In the genomic region with DNA sequence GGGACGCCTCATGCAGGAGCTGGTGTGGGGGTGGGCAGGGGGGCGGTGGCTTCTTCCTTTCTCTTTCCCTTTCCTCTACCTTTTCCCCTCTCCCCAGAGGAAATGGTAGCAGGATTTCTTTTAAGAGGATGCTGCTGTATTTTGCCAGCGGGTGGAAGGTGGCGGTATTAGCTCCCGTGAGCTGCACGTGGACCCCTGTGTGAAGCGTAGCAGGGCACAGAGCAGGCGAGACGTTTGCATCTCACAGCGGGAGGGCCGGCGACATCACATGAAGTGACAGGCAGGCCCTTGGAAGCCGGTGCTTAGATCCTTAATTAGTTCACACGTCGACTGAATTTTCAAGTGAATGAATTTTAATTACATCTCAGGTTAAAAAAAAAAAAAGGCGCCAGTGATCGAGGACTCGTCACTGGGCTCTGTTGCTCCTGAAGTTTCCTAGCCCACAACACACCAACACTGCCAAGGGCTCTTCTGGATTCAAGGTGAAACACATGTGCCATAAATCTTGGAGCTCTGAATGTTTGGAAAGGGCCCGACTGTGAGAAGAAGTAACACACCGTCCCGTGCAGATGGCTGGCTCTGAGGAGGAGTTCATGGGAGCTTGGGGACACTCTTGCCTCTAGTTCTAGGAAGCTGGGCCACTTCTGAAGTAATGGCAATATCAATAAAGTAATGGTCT, we compare ENCODE assay signal across 16 cellular contexts. TPM values are rescaled to one million over a fixed set of nuclear protein-coding genes. Genes with fewer than 3 reads are reported as not detected.
A peak's percentile ranks its signal among the peaks of the same experiment; 100 is the strongest.
DNase-seq lines count a peak whose midpoint lies in the region; ATAC-seq and TF ChIP-seq lines count a peak whose summit lies in the region.
"Had no signal": no experiment of that assay in that cellular context is flagged by ENCODE, and none has a peak within 500 bp of the region (broad histone marks: within the 10 kb centered on the region; RNA-seq: fewer than 3 reads in every experiment).

No MANE protein-coding gene starts in this region.

- H3K27ac ChIP-seq in SK-N-SH (ENCODE audit: low read depth in 2 of 2, low read length in 1 of 2) (peak overlapping the region in 1 of 2 experiments; percentile 76; a peak in 2 of 4 replicates), foreskin keratinocyte (peak overlapping the region; percentile 15)
- H3K27ac ChIP-seq: body of pancreas, esophagus muscularis mucosa, right lobe of liver, SJSA1, vagina had no signal

- no peaks in the 10 kb centered on the region for H3K9me3 ChIP-seq in SK-N-SH
- H3K9me3 ChIP-seq: body of pancreas, esophagus muscularis mucosa, right lobe of liver, SJSA1, vagina had no signal

- H3K27me3 ChIP-seq in H7 (ENCODE audit: control insufficient read depth, insufficient read depth, low read length) (no peaks in the 10 kb centered on the region), SK-N-SH (ENCODE audit: insufficient read depth) (no peaks in the 10 kb centered on the region), foreskin keratinocyte (no peaks in the 10 kb centered on the region)
- H3K27me3 ChIP-seq: body of pancreas, esophagus muscularis mucosa, right lobe of liver, SJSA1, vagina had no signal

- TF ChIP-seq CTCF in SK-N-SH (IDR thresholded peaks at IDR 0.05) (no peak), foreskin keratinocyte (conservative IDR thresholded peaks at IDR 0.05) (no peak)

- H3K4me3 Mint-ChIP-seq in activated naive CD8-positive, alpha-beta T cell treated with anti-CD3 and anti-CD28 coated beads for 36 hours = no peak overlapping the region

- peak overlapping the region; percentile 48; the same call in 1 of the 2 replicates for H3K9ac ChIP-seq in SK-N-SH

- H3K4me1 ChIP-seq in SK-N-SH (ENCODE audit: control insufficient read depth in 1 of 2, insufficient read depth in 2 of 2, low read depth in 1 of 2, low read length in 1 of 2) (peaks cover 12% of the 10 kb centered on the region in 2 experiments; a peak in 2 of 4 replicates), foreskin keratinocyte (peaks cover 25% of the 10 kb centered on the region)
- H3K4me1 ChIP-seq: body of pancreas, right lobe of liver had no signal

- CTCF ChIA-PET in SK-N-SH (lab: Yijun Ruan, JAX) = no interaction called here

- no peaks in the 10 kb centered on the region for H3K36me3 Mint-ChIP-seq in activated naive CD8-positive, alpha-beta T cell treated with anti-CD3 and anti-CD28 coated beads for 36 hours

- H3K4me2 ChIP-seq in SK-N-SH = peak overlapping the region; percentile 52

- TF ChIP-seq RAD21 in SK-N-SH (IDR thresholded peaks at IDR 0.05; ENCODE audit: low read length) = no peak

- H3K9me3 Mint-ChIP-seq in activated naive CD8-positive, alpha-beta T cell treated with anti-CD3 and anti-CD28 coated beads for 36 hours = no peaks in the 10 kb centered on the region

- POLR2A ChIA-PET in SK-N-SH (lab: Yijun Ruan, JAX) = interaction anchor here (0.6 kb wide), 1 partner anchor 239 kb away, joined by 3 read pairs; no protein-coding TSS in a partner anchor

- H3K36me3 ChIP-seq in H7 (replicated peaks; ENCODE audit: control insufficient read depth, insufficient read depth, low read length) = peaks cover 3% of the 10 kb centered on the region
- peaks cover 3 to 6% of the 10 kb centered on the region in 2 experiments for H3K36me3 ChIP-seq in SK-N-SH (replicated peaks in 1 of 2; ENCODE audit: control insufficient read depth in 1 of 2, insufficient read depth in 2 of 2, low read length in 1 of 2)
- H3K36me3 ChIP-seq: right lobe of liver, SJSA1 had no signal

- peak; percentile 66 for ATAC-seq in foreskin keratinocyte
- ATAC-seq in GM18511 (IDR thresholded peaks at IDR 0.05; ENCODE audit: unreplicated experiment) = no peak
- no peak for ATAC-seq in GM21390 (IDR thresholded peaks at IDR 0.05; ENCODE audit: unreplicated experiment)
- ATAC-seq: body of pancreas, right lobe of liver had no signal

- H3K27me3 Mint-ChIP-seq in activated naive CD8-positive, alpha-beta T cell treated with anti-CD3 and anti-CD28 coated beads for 36 hours = no peaks in the 10 kb centered on the region

- TF ChIP-seq EP300 in SK-N-SH (IDR thresholded peaks at IDR 0.05; ENCODE audit: borderline replicate concordance in 1 of 2, low read depth in 1 of 2, low read length in 1 of 2) = no peak

- no peaks in the 10 kb centered on the region for H4K20me1 ChIP-seq in SK-N-SH (ENCODE audit: insufficient read depth)

- H3K79me2 ChIP-seq in SK-N-SH (ENCODE audit: insufficient read depth) = no peaks in the 10 kb centered on the region

- 80% methylated on average over 20 of the region's 21 CpGs for WGBS in SK-N-SH (ENCODE audit: low lambda C conversion rate)

- no peaks in the 10 kb centered on the region for H3K4me1 Mint-ChIP-seq in activated naive CD8-positive, alpha-beta T cell treated with anti-CD3 and anti-CD28 coated beads for 36 hours

- peaks cover 17% of the 10 kb centered on the region for H3F3A ChIP-seq in SK-N-SH (replicated peaks; ENCODE audit: insufficient read depth)

- no peak overlapping the region for H3K27ac Mint-ChIP-seq in activated naive CD8-positive, alpha-beta T cell treated with anti-CD3 and anti-CD28 coated beads for 36 hours

- H2AFZ ChIP-seq in SK-N-SH (ENCODE audit: low read depth) = peak overlapping the region; percentile 29; the same call in 1 of the 2 replicates

- no peaks in the 10 kb centered on the region for H3K9me2 ChIP-seq in SK-N-SH

- DNase-seq in A172 (ENCODE audit: low spot score) (peak; percentile 42), H7 (peak; percentile 71), SK-N-SH (no peak), foreskin keratinocyte (peak; percentile 63 to 72)
- no peak for DNase-seq in activated naive CD8-positive, alpha-beta T cell treated with anti-CD3 and anti-CD28 coated beads for 36 hours
- no peak for DNase-seq in stimulated activated CD4-positive, alpha-beta T cell treated with anti-CD3 and anti-CD28 coated beads, Interleukin-15, amount 100 ng/mL, for 24 hours
- DNase-seq: body of pancreas, kidney, NCI-H1092 treated with DMSO at 0.1 percent for 48 hours, right lobe of liver, substantia nigra had no signal

- H3K4me3 ChIP-seq in H7 (ENCODE audit: insufficient read depth, low read depth, low read length) (no peak overlapping the region), SK-N-SH (ENCODE audit: low read depth in 2 of 2, low read length in 1 of 2) (no peak overlapping the region)
- H3K4me3 ChIP-seq: body of pancreas, esophagus muscularis mucosa, right lobe of liver, SJSA1, vagina had no signal

TF ChIP-seq in SK-N-SH, 30 proteins besides CTCF, POLR2A, EP300 and RAD21 (continues in another document):
- TF ChIP-seq, protein P1, sequence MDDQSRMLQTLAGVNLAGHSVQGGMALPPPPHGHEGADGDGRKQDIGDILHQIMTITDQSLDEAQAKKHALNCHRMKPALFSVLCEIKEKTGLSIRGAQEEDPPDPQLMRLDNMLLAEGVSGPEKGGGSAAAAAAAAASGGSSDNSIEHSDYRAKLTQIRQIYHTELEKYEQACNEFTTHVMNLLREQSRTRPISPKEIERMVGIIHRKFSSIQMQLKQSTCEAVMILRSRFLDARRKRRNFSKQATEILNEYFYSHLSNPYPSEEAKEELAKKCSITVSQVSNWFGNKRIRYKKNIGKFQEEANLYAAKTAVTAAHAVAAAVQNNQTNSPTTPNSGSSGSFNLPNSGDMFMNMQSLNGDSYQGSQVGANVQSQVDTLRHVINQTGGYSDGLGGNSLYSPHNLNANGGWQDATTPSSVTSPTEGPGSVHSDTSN (IDR thresholded peaks at IDR 0.05) = no peak; the same call in 1 of the 2 replicates
- TF ChIP-seq CHD2 (IDR thresholded peaks at IDR 0.05; ENCODE audit: low read length, partially characterized antibody) (no peak), RXRA (IDR thresholded peaks at IDR 0.05; ENCODE audit: borderline replicate concordance, low read depth) (no peak), ELF1 (IDR thresholded peaks at IDR 0.05) (no peak), RFX5 (IDR thresholded peaks at IDR 0.05; ENCODE audit: low read length) (no peak), TAF1 (IDR thresholded peaks at IDR 0.05; ENCODE audit: borderline replicate concordance, low read depth, low read length) (no peak), NFIC (IDR thresholded peaks at IDR 0.05; ENCODE audit: borderline replicate concordance) (no peak)
- TF ChIP-seq, protein P2, sequence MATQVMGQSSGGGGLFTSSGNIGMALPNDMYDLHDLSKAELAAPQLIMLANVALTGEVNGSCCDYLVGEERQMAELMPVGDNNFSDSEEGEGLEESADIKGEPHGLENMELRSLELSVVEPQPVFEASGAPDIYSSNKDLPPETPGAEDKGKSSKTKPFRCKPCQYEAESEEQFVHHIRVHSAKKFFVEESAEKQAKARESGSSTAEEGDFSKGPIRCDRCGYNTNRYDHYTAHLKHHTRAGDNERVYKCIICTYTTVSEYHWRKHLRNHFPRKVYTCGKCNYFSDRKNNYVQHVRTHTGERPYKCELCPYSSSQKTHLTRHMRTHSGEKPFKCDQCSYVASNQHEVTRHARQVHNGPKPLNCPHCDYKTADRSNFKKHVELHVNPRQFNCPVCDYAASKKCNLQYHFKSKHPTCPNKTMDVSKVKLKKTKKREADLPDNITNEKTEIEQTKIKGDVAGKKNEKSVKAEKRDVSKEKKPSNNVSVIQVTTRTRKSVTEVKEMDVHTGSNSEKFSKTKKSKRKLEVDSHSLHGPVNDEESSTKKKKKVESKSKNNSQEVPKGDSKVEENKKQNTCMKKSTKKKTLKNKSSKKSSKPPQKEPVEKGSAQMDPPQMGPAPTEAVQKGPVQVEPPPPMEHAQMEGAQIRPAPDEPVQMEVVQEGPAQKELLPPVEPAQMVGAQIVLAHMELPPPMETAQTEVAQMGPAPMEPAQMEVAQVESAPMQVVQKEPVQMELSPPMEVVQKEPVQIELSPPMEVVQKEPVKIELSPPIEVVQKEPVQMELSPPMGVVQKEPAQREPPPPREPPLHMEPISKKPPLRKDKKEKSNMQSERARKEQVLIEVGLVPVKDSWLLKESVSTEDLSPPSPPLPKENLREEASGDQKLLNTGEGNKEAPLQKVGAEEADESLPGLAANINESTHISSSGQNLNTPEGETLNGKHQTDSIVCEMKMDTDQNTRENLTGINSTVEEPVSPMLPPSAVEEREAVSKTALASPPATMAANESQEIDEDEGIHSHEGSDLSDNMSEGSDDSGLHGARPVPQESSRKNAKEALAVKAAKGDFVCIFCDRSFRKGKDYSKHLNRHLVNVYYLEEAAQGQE (IDR thresholded peaks at IDR 0.05; ENCODE audit: low read depth, low read length) = no peak

RNA-seq across cellular contexts. Expression of a gene that starts 45.8 kb away (rescaled TPM):
- 0.60 and 0.67 TPM in 2 replicates for total RNA-seq in A172 (2014; rRNA removed; shearing (Covaris generic))
- total RNA-seq in H7 (2014; rRNA removed; shearing (Covaris generic)) = 25.3 and 28.5 TPM in 2 replicates
- polyA plus RNA-seq in SK-N-SH (2012; rRNA removed) (0.84 and 0.93 TPM in 2 replicates), foreskin keratinocyte (0.07 and 0.25 TPM in 2 replicates)
- polyA plus RNA-seq in SK-N-SH (2012; cell fraction: cytosol; rRNA removed) = 0.40 and 0.60 TPM in 2 replicates
- 3.0 and 4.3 TPM in 2 replicates for polyA plus RNA-seq in SK-N-SH (2012; cell fraction: nucleus; rRNA removed)
- 0.14 and 1.2 TPM in 2 replicates for total RNA-seq in foreskin keratinocyte
- total RNA-seq in activated naive CD8-positive, alpha-beta T cell treated with anti-CD3 and anti-CD28 coated beads for 36 hours = not detected

Comparison
In these comparisons a context has a peak if more than half of its experiments do, and no peak if none do; other contexts are left out.
1. DNase-seq: peak in A172 (single experiment), H7 (single experiment) and foreskin keratinocyte (2 of 2); none in SK-N-SH (single experiment), activated naive CD8-positive, alpha-beta T cell treated with anti-CD3 and anti-CD28 coated beads for 36 hours (single experiment) and stimulated activated CD4-positive, alpha-beta T cell treated with anti-CD3 and anti-CD28 coated beads, Interleukin-15, amount 100 ng/mL, for 24 hours (single experiment).
2. RNA of a gene that starts 45.8 kb away (total RNA-seq): 25.3 to 28.5 TPM in H7; 0.60 to 0.67 TPM in A172, 0.14 to 1.2 TPM in foreskin keratinocyte and not detected in activated naive CD8-positive, alpha-beta T cell treated with anti-CD3 and anti-CD28 coated beads for 36 hours; every median in the first group is over 10 times any median in the second.